In genomic region chr12:11949738-11950403, GRCh38 we compare ENCODE assay signal across 13 cellular contexts.
A peak's percentile ranks its signal among the peaks of the same experiment; 100 is the strongest.
DNase-seq lines count a peak whose midpoint lies in the region; ATAC-seq lines count a peak whose summit lies in the region.
"Had no signal": no experiment of that assay in that cellular context is flagged by ENCODE, and none has a peak within 500 bp of the region (broad histone marks: within the 10 kb centered on the region; RNA-seq: fewer than 3 reads in every experiment).

No MANE protein-coding gene starts in this region.

- no peak overlapping the region for H3K4me3 Mint-ChIP-seq in activated CD4-positive, alpha-beta memory T cell treated with anti-CD3 and anti-CD28 coated beads, Interleukin-2, amount 10 ng/mL, durations not matched to agents 7 days and 5 days
- H3K4me3 Mint-ChIP-seq: type B pancreatic cell had no signal

- no peaks in the 10 kb centered on the region for H3K9me3 Mint-ChIP-seq in activated CD4-positive, alpha-beta memory T cell treated with anti-CD3 and anti-CD28 coated beads, Interleukin-2, amount 10 ng/mL, durations not matched to agents 7 days and 5 days

- peaks cover 6% of the 10 kb centered on the region for H3K36me3 Mint-ChIP-seq in activated CD4-positive, alpha-beta memory T cell treated with anti-CD3 and anti-CD28 coated beads, Interleukin-2, amount 10 ng/mL, durations not matched to agents 7 days and 5 days (ENCODE audit: low read depth)

- intact Hi-C loops in Right ventricle myocardium superior (cut with DNase I) (no loop called here), cardiac septum (cut with DNase I) (no loop called here), left colon (cut with DNase I, micrococcal nuclease) (no loop called here)

- peaks cover 3% of the 10 kb centered on the region for H3K27me3 Mint-ChIP-seq in activated CD4-positive, alpha-beta memory T cell treated with anti-CD3 and anti-CD28 coated beads, Interleukin-2, amount 10 ng/mL, durations not matched to agents 7 days and 5 days

- POLR2A ChIA-PET in activated CD4-positive, alpha-beta memory T cell treated with anti-CD3 and anti-CD28 coated beads, Interleukin-2, amount 10 ng/mL, durations not matched to agents 7 days and 5 days (lab: Charles Lee) = interaction anchor here (0.7 to 1.7 kb wide), 4 partner anchors 8 to 59 kb away, joined by 3 to 4 read pairs (median 4); no protein-coding TSS in a partner anchor

- no peak overlapping the region for H3K27ac Mint-ChIP-seq in activated CD4-positive, alpha-beta memory T cell treated with anti-CD3 and anti-CD28 coated beads, Interleukin-2, amount 10 ng/mL, durations not matched to agents 7 days and 5 days

- peak; percentile 76 for ATAC-seq in Right ventricle myocardium superior (ENCODE audit: poor library complexity)
- peak; percentile 81 for ATAC-seq in left colon
- no peak for ATAC-seq in GM18502 (IDR thresholded peaks at IDR 0.05; ENCODE audit: poor library complexity, unreplicated experiment)
- ATAC-seq in HG02938 (IDR thresholded peaks at IDR 0.05; ENCODE audit: unreplicated experiment) = no peak
- ATAC-seq in GM18868 (IDR thresholded peaks at IDR 0.05; ENCODE audit: unreplicated experiment) = no peak
- ATAC-seq: K562 had no signal

- CTCF ChIA-PET in activated CD4-positive, alpha-beta memory T cell treated with anti-CD3 and anti-CD28 coated beads, Interleukin-2, amount 10 ng/mL, durations not matched to agents 7 days and 5 days (lab: Charles Lee) = interaction anchor here (1.1 kb wide), 1 partner anchor 9 kb away, joined by 3 read pairs; no protein-coding TSS in a partner anchor

- peaks cover 20% of the 10 kb centered on the region for H3K4me1 Mint-ChIP-seq in activated CD4-positive, alpha-beta memory T cell treated with anti-CD3 and anti-CD28 coated beads, Interleukin-2, amount 10 ng/mL, durations not matched to agents 7 days and 5 days

- DNase-seq in Right ventricle myocardium superior = no peak
- no peak for DNase-seq in cardiac septum (ENCODE audit: low spot score)
- DNase-seq in NCI-H526 treated with DMSO at 0.1 percent for 48 hours (lab: John Stamatoyannopoulos, UW) = peak; percentile 96
- DNase-seq in left colon = peak in 1 of 2 donors; percentile 14
- DNase-seq in activated CD4-positive, alpha-beta memory T cell treated with anti-CD3 and anti-CD28 coated beads, Interleukin-2, amount 10 ng/mL, durations not matched to agents 7 days and 5 days = no peak
- DNase-seq: activated gamma-delta T cell; stimulated activated CD8-positive, alpha-beta memory T cell treated with anti-CD3 and anti-CD28 coated beads, Interleukin-4, amount 100 ng/mL, for 48 hours; T-helper 9 cell had no signal

Comparison
In these comparisons a context has a peak if more than half of its experiments do, and no peak if none do; other contexts are left out.
1. ATAC-seq: peak in Right ventricle myocardium superior (single experiment) and left colon (single experiment); none in GM18502 (single experiment), HG02938 (single experiment) and GM18868 (single experiment).